ENCODE assay signal across 16 cellular contexts in genomic region chr4:8540586-8540985, GRCh38. TPM values are rescaled to one million over a fixed set of nuclear protein-coding genes. Genes with fewer than 3 reads are reported as not detected.
"Had no signal": no experiment of that assay in that cellular context is flagged by ENCODE, and none has a peak within 500 bp of the region (broad histone marks: within the 10 kb centered on the region; RNA-seq: fewer than 3 reads in every experiment).

No MANE protein-coding gene starts in this region.

- H3K27me3 Mint-ChIP-seq: type B pancreatic cell had no signal

- H3K4me1 Mint-ChIP-seq: immature natural killer cell; stimulated activated memory B cell treated with anti-CD40 and anti-IgM and Interleukin-4, amounts not matched to agents 10 μg/mL and 1 μg/mL and 100 μg/mL, for 72 hours had no signal

- H3K36me3 Mint-ChIP-seq: immature natural killer cell; mesothelial cell of epicardium; natural killer cell treated with Interleukin-12 subunit alpha and Interleukin-12 subunit beta and Interleukin-15 and Interleukin-18, amount 100 ng/mL, for 72 hours; stimulated activated memory B cell treated with anti-CD40 and anti-IgM and Interleukin-4, amounts not matched to agents 10 μg/mL and 1 μg/mL and 100 μg/mL, for 72 hours; type B pancreatic cell had no signal

- H3K4me3 ChIP-seq: ascending aorta, heart left ventricle, lower lobe of right lung, testis had no signal

- H3K79me2 ChIP-seq: parathyroid adenoma had no signal

- H3K36me3 ChIP-seq: ascending aorta, heart left ventricle, lower lobe of right lung, neutrophil, WERI-Rb-1 had no signal

- H3K4me3 Mint-ChIP-seq: immature natural killer cell; mesothelial cell of epicardium; natural killer cell treated with Interleukin-12 subunit alpha and Interleukin-12 subunit beta and Interleukin-15 and Interleukin-18, amount 100 ng/mL, for 72 hours; stimulated activated memory B cell treated with anti-CD40 and anti-IgM and Interleukin-4, amounts not matched to agents 10 μg/mL and 1 μg/mL and 100 μg/mL, for 72 hours; type B pancreatic cell had no signal

- H3K27me3 ChIP-seq: ascending aorta, testis had no signal

- H3K27ac Mint-ChIP-seq: immature natural killer cell; mesothelial cell of epicardium; natural killer cell treated with Interleukin-12 subunit alpha and Interleukin-12 subunit beta and Interleukin-15 and Interleukin-18, amount 100 ng/mL, for 72 hours; stimulated activated memory B cell treated with anti-CD40 and anti-IgM and Interleukin-4, amounts not matched to agents 10 μg/mL and 1 μg/mL and 100 μg/mL, for 72 hours had no signal

- H3K27ac ChIP-seq: ascending aorta, heart left ventricle, lower lobe of right lung, neutrophil, parathyroid adenoma, testis, WERI-Rb-1 had no signal

- H3K4me1 ChIP-seq: ascending aorta had no signal

- H3K9ac ChIP-seq: parathyroid adenoma had no signal

- H2AFZ ChIP-seq: parathyroid adenoma had no signal

- H3K9me3 Mint-ChIP-seq: immature natural killer cell; mesothelial cell of epicardium; natural killer cell treated with Interleukin-12 subunit alpha and Interleukin-12 subunit beta and Interleukin-15 and Interleukin-18, amount 100 ng/mL, for 72 hours; type B pancreatic cell had no signal

- ATAC-seq: heart left ventricle; lower lobe of right lung; natural killer cell treated with Interleukin-12 subunit alpha and Interleukin-12 subunit beta and Interleukin-15 and Interleukin-18, amount 100 ng/mL, for 72 hours; sciatic nerve; stimulated activated memory B cell treated with anti-CD40 and anti-IgM and Interleukin-4, amounts not matched to agents 10 μg/mL and 1 μg/mL and 100 μg/mL, for 72 hours had no signal

- DNase-seq: activated CD4-positive, alpha-beta T cell treated with anti-CD3 and anti-CD28 coated beads for 1 hour; cerebellar nuclear complex; effector CD4-positive, alpha-beta T cell; immature natural killer cell; lower lobe of right lung; testis; WERI-Rb-1 had no signal

- H3K9me3 ChIP-seq: ascending aorta, heart left ventricle, lower lobe of right lung, neutrophil, testis had no signal

RNA-seq across cellular contexts. Expression of gene GPR78, which starts 39.6 kb away (rescaled TPM):
- total RNA-seq: ascending aorta; natural killer cell treated with Interleukin-12 subunit alpha and Interleukin-12 subunit beta and Interleukin-15 and Interleukin-18, amount 100 ng/mL, for 72 hours had no signal

RNA-seq across cellular contexts. Expression of gene CPZ, which starts 52.0 kb away (rescaled TPM):
- total RNA-seq: natural killer cell treated with Interleukin-12 subunit alpha and Interleukin-12 subunit beta and Interleukin-15 and Interleukin-18, amount 100 ng/mL, for 72 hours had no signal
